22 cellular contexts compared by ENCODE assay signal in the genomic region with DNA sequence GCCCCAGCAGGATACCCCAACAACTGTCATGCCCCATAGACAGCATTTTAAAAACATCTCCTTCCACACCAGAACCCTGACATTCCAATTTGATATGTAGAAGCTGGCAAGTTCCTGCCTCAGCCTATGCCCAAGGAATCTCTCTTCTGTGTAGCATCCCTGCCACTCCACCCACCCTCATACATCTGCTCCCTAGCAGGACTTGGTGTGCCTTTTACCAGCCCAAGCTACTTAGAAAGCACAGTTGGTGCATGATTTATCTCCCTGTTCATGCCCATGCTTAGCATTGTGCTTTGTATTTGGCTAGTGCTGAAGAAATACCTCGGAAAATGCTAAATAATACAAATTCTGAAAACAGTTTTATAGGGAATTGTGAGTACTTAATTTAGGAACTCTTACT.
"Had no signal": no experiment of that assay in that cellular context is flagged by ENCODE, and none has a peak within 500 bp of the region (broad histone marks: within the 10 kb centered on the region; RNA-seq: fewer than 3 reads in every experiment).

No MANE protein-coding gene starts in this region.

- H3K4me3 ChIP-seq: SJSA1 had no signal

- H3K36me3 Mint-ChIP-seq: IgD-negative memory B cell had no signal

- H3K27me3 ChIP-seq: SJSA1 had no signal

- DNase-seq: KBM-7, MV-4-11, NCI-H1048, NCI-H1105, NCI-H1417, NCI-H1436 treated with DMSO at 0.1 percent for 48 hours, NCI-H1694, NCI-H187 treated with DMSO at 0.1 percent for 48 hours, NCI-H2029 treated with DMSO at 0.1 percent for 48 hours, NCI-H226, NCI-H446, NCI-H510A, NCI-H526 treated with DMSO at 0.1 percent for 48 hours, NCI-H774, Right ventricle myocardium superior, RPMI8226, SIG-M5, SK-N-SH, SW 1271 had no signal

- H3K4me3 Mint-ChIP-seq: IgD-negative memory B cell had no signal

- H3K36me3 ChIP-seq: SJSA1 had no signal

- H3K4me1 ChIP-seq: SJSA1 had no signal

- H3K9me3 ChIP-seq: SJSA1, SK-N-SH had no signal

- H3K9me3 Mint-ChIP-seq: IgD-negative memory B cell had no signal

- H3K27ac ChIP-seq: HL-60, SJSA1 had no signal
